Comparison of ENCODE assay signal across 13 cellular contexts in the genomic region with DNA sequence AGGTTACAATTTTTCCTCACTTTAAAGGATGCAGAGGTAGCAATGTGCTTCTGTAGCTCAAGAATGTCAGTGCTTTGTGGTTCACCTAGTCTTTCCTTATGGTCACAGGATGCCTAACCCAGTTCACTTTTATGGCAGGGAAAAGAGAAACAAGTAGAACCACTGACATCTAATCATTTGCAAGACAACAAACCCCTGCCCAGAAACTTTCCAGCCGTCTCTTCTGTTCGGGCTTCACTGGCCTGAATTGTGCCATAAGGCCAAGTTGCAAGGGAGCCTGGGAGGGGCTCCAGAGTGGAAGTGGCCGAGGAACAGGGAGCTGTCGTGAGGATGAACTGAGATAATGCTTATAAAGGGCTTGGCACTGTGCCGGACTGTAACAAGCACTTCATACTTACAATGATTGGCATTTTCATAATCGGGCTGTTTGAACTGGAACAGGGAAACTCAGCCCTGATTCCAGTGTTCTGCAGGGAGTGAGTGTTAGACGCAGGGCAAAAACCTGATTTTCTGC.
DNase-seq lines count a peak whose midpoint lies in the region; ATAC-seq, FAIRE-seq and TF ChIP-seq lines count a peak whose summit lies in the region.
"Had no signal": no experiment of that assay in that cellular context is flagged by ENCODE, and none has a peak within 500 bp of the region (broad histone marks: within the 10 kb centered on the region; RNA-seq: fewer than 3 reads in every experiment).

No MANE protein-coding gene starts in this region.

- BruUV-seq in PC-3 (replicated peaks; lab: Mats Ljungman, UMichigan), result no TSS peak

- H3K9ac ChIP-seq in PC-3 (ENCODE audit: low read length) (no peak overlapping the region), smooth muscle cell (ENCODE audit: low read depth) (no peak overlapping the region)

- no peak for ATAC-seq in PC-3
- peak; percentile 68 to 75 for ATAC-seq in right cardiac atrium

- DNase-seq in HTR-8/SVneo (ENCODE audit: insufficient read length, low spot score), result no peak
- DNase-seq in PC-3, result no peak
- peak; percentile 51 to 76 (median 60) for DNase-seq in right cardiac atrium
- no peak for DNase-seq in smooth muscle cell (lab: John Stamatoyannopoulos, UW; ENCODE audit: unreplicated experiment)
- no peak for DNase-seq in C1 segment of cervical spinal cord (lab: John Stamatoyannopoulos, UW)
- no peak for DNase-seq in NOMO-1 treated with dmso at 0.1 percent for 144 hours (lab: John Stamatoyannopoulos, UW; ENCODE audit: unreplicated experiment)
- DNase-seq in NOMO-1 treated with DMSO at 0.1 percent for 48 hours (lab: John Stamatoyannopoulos, UW; ENCODE audit: unreplicated experiment), result no peak
- DNase-seq: immature natural killer cell, NCI-H1436, ovary had no signal

- H4K20me1 ChIP-seq in PC-3 (ENCODE audit: low read length) (no peaks in the 10 kb centered on the region), smooth muscle cell (ENCODE audit: low read depth) (no peaks in the 10 kb centered on the region)

- H3K79me2 ChIP-seq in PC-3 (ENCODE audit: low read length) (no peaks in the 10 kb centered on the region), smooth muscle cell (ENCODE audit: low read depth) (no peaks in the 10 kb centered on the region)

- 12% methylated on average over 7 of the region's 7 CpGs for WGBS in right cardiac atrium
- WGBS in smooth muscle cell (ENCODE audit: low lambda C conversion rate), result 56% methylated on average over 7 of the region's 7 CpGs

- H3F3A ChIP-seq in PC-3 (ENCODE audit: low read length, unreplicated experiment) (no peaks in the 10 kb centered on the region), smooth muscle cell (ENCODE audit: low read depth) (no peaks in the 10 kb centered on the region)

- no peaks in the 10 kb centered on the region for H3K4me1 ChIP-seq in PC-3 (ENCODE audit: insufficient read depth, low read length)
- no peaks in the 10 kb centered on the region for H3K4me1 ChIP-seq in right cardiac atrium (ENCODE audit: control insufficient read depth, insufficient read depth, low read length)
- H3K4me1 ChIP-seq in smooth muscle cell (ENCODE audit: low read depth), result peaks cover 5% of the 10 kb centered on the region

- TF ChIP-seq CTCF in PC-3 (conservative IDR thresholded peaks at IDR 0.05; ENCODE audit: low read depth, low read length), result no peak
- no peak for TF ChIP-seq CTCF in smooth muscle cell (IDR thresholded peaks at IDR 0.05; ENCODE audit: borderline replicate concordance, insufficient read depth, poor library complexity, severe bottlenecking)

- CTCF ChIA-PET in PC-3 (lab: Charles Lee), result no interaction called here

- H3K27ac ChIP-seq in PC-3 (ENCODE audit: low read length) (no peak overlapping the region), right cardiac atrium (ENCODE audit: low read length) (no peak overlapping the region), smooth muscle cell (ENCODE audit: low read depth) (no peak overlapping the region)
- H3K27ac ChIP-seq: epithelial cell of prostate, HL-60, ovary had no signal

- H2AFZ ChIP-seq in PC-3 (ENCODE audit: low read length) (peak overlapping the region; percentile 5; the same call in 1 of the 2 replicates), smooth muscle cell (ENCODE audit: low read depth) (peak overlapping the region; percentile 24)

- no peaks in the 10 kb centered on the region for H3K27me3 ChIP-seq in PC-3 (ENCODE audit: low read length)
- no peaks in the 10 kb centered on the region for H3K27me3 ChIP-seq in right cardiac atrium (ENCODE audit: control insufficient read depth, insufficient read depth)
- no peaks in the 10 kb centered on the region for H3K27me3 ChIP-seq in smooth muscle cell (ENCODE audit: low read depth)
- H3K27me3 ChIP-seq: ovary had no signal

- POLR2A ChIA-PET in PC-3 (lab: Charles Lee; ENCODE audit: unreplicated experiment), result interaction anchor here (0.6 kb wide), 1 partner anchor 43 kb away, joined by 5 read pairs; no protein-coding TSS in a partner anchor

- H3K9me3 ChIP-seq in PC-3 (ENCODE audit: low read length), result no peaks in the 10 kb centered on the region
- H3K9me3 ChIP-seq in right cardiac atrium (ENCODE audit: control insufficient read depth, low read length), result no peaks in the 10 kb centered on the region
- no peaks in the 10 kb centered on the region for H3K9me3 ChIP-seq in smooth muscle cell (replicated peaks; ENCODE audit: low read depth)
- H3K9me3 ChIP-seq: ovary had no signal

- H3K9me2 ChIP-seq in PC-3 (replicated peaks; ENCODE audit: low read length), result no peaks in the 10 kb centered on the region

- peak; percentile 52 for FAIRE-seq in HTR-8/SVneo (lab: Jason Lieb, UNC)
- FAIRE-seq: G401.6 had no signal

- H3K4me2 ChIP-seq in PC-3 (ENCODE audit: low read length), result no peak overlapping the region
- no peak overlapping the region for H3K4me2 ChIP-seq in smooth muscle cell

- H3K4me3 ChIP-seq in PC-3 (ENCODE audit: low read length), result no peak overlapping the region
- H3K4me3 ChIP-seq in right cardiac atrium (ENCODE audit: low read length), result no peak overlapping the region
- no peak overlapping the region for H3K4me3 ChIP-seq in smooth muscle cell
- H3K4me3 ChIP-seq: ovary had no signal

- intact Hi-C loops in PC-3 (cut with micrococcal nuclease), result no loop called here
- intact Hi-C loops in right cardiac atrium (cut with DNase I), result no loop called here

- H3K36me3 ChIP-seq in PC-3 (ENCODE audit: low read depth, low read length), result no peaks in the 10 kb centered on the region
- H3K36me3 ChIP-seq in smooth muscle cell (ENCODE audit: low read depth), result no peaks in the 10 kb centered on the region
- H3K36me3 ChIP-seq: ovary had no signal

Comparison
In these comparisons a context has a peak if more than half of its experiments do, and no peak if none do; other contexts are left out.
1. DNase-seq: peak in right cardiac atrium (3 of 3); none in HTR-8/SVneo (single experiment), PC-3 (single experiment), smooth muscle cell (single experiment), C1 segment of cervical spinal cord (0 of 14), NOMO-1 treated with dmso at 0.1 percent for 144 hours (single experiment) and NOMO-1 treated with DMSO at 0.1 percent for 48 hours (single experiment).